ENCODE assay signal across 20 cellular contexts in genomic region chr20:1173698-1174097, GRCh38. TPM values are rescaled to one million over a fixed set of nuclear protein-coding genes. Genes with fewer than 3 reads are reported as not detected.
DNase-seq lines count a peak whose midpoint lies in the region; ATAC-seq and TF ChIP-seq lines count a peak whose summit lies in the region.
"Had no signal": no experiment of that assay in that cellular context is flagged by ENCODE, and none has a peak within 500 bp of the region (broad histone marks: within the 10 kb centered on the region; RNA-seq: fewer than 3 reads in every experiment).

No MANE protein-coding gene starts in this region.

- no peak for ATAC-seq in HG03045 (IDR thresholded peaks at IDR 0.05; ENCODE audit: unreplicated experiment)
- no peak for ATAC-seq in stimulated activated naive B cell treated with anti-CD40 and anti-IgM and Interleukin-4, amounts not matched to agents 10 μg/mL and 1 μg/mL and 100 μg/mL, for 72 hours (replicated peaks)
- ATAC-seq: HCT116, PC-3, SK-N-SH treated with all-trans-retinoic acid at 6 μM for 48 hours had no signal

- no peaks in the 10 kb centered on the region for H3F3A ChIP-seq in neural progenitor cell (ENCODE audit: low read depth)

- H3K79me2 ChIP-seq in neural progenitor cell (ENCODE audit: low read depth), result no peaks in the 10 kb centered on the region

- no peak overlapping the region for H3K27ac ChIP-seq in neural progenitor cell
- H3K27ac ChIP-seq: BLaER1, HL-60 had no signal

- peaks cover 2% of the 10 kb centered on the region for H3K27me3 Mint-ChIP-seq in neural progenitor cell (ENCODE audit: insufficient read depth, low read depth)
- H3K27me3 Mint-ChIP-seq in stimulated activated naive B cell treated with anti-CD40 and anti-IgM and Interleukin-4, amounts not matched to agents 10 μg/mL and 1 μg/mL and 100 μg/mL, for 72 hours, result no peaks in the 10 kb centered on the region
- H3K27me3 Mint-ChIP-seq: CD4-positive, CD25-positive, alpha-beta regulatory T cell; IgD-negative memory B cell had no signal

- no peak overlapping the region for H2AFZ ChIP-seq in neural progenitor cell (replicated peaks)

- H3K4me3 ChIP-seq in neural progenitor cell, result no peak overlapping the region
- H3K4me3 ChIP-seq: BLaER1 had no signal

- no peaks in the 10 kb centered on the region for H3K36me3 ChIP-seq in neural progenitor cell

- H3K4me3 Mint-ChIP-seq in neural progenitor cell, result no peak overlapping the region
- no peak overlapping the region for H3K4me3 Mint-ChIP-seq in stimulated activated naive B cell treated with anti-CD40 and anti-IgM and Interleukin-4, amounts not matched to agents 10 μg/mL and 1 μg/mL and 100 μg/mL, for 72 hours
- H3K4me3 Mint-ChIP-seq: IgD-negative memory B cell had no signal

- H3K9me3 Mint-ChIP-seq in neural progenitor cell, result no peaks in the 10 kb centered on the region
- H3K9me3 Mint-ChIP-seq in stimulated activated naive B cell treated with anti-CD40 and anti-IgM and Interleukin-4, amounts not matched to agents 10 μg/mL and 1 μg/mL and 100 μg/mL, for 72 hours, result no peaks in the 10 kb centered on the region
- H3K9me3 Mint-ChIP-seq: IgD-negative memory B cell had no signal

- no peaks in the 10 kb centered on the region for H3K9me3 ChIP-seq in neural progenitor cell (ENCODE audit: low read depth)
- H3K9me3 ChIP-seq: BLaER1 had no signal

- no peak overlapping the region for H3K9ac ChIP-seq in neural progenitor cell
- H3K9ac ChIP-seq: BLaER1 had no signal

- H3K36me3 Mint-ChIP-seq in neural progenitor cell, result peaks cover 19% of the 10 kb centered on the region
- H3K36me3 Mint-ChIP-seq in stimulated activated naive B cell treated with anti-CD40 and anti-IgM and Interleukin-4, amounts not matched to agents 10 μg/mL and 1 μg/mL and 100 μg/mL, for 72 hours, result peaks cover 61 to 87% of the 10 kb centered on the region in 2 donors
- H3K36me3 Mint-ChIP-seq: IgD-negative memory B cell had no signal

- peak; percentile 55 for DNase-seq in activated effector memory CD4-positive, alpha-beta T cell treated with anti-CD3 and anti-CD28 coated beads, Interleukin-2, amount 50 U/mL, for 16 hours
- no peak for DNase-seq in activated effector memory CD4-positive, alpha-beta T cell treated with Interleukin-2 at 50 U/mL for 16 hours
- peak; percentile 48 for DNase-seq in SW480 (ENCODE audit: low spot score)
- DNase-seq in neural progenitor cell (ENCODE audit: low spot score), result peak; percentile 59
- DNase-seq in NCI-H2196 (lab: John Stamatoyannopoulos, UW; ENCODE audit: unreplicated experiment), result no peak
- no peak for DNase-seq in stimulated activated naive B cell treated with anti-CD40 and anti-IgM and Interleukin-4, amounts not matched to agents 10 μg/mL and 1 μg/mL and 100 μg/mL, for 72 hours
- DNase-seq: CD4-positive, CD25-positive, alpha-beta regulatory T cell; DMS153; DND-41; NCI-H1048; NCI-H1436 treated with DMSO at 0.1 percent for 48 hours; NCI-H2029; PC-3 had no signal

- H4K20me1 ChIP-seq in neural progenitor cell (ENCODE audit: low read depth), result peaks cover 64% of the 10 kb centered on the region

- H3K4me1 Mint-ChIP-seq in neural progenitor cell, result peaks cover 3% of the 10 kb centered on the region
- H3K4me1 Mint-ChIP-seq in stimulated activated naive B cell treated with anti-CD40 and anti-IgM and Interleukin-4, amounts not matched to agents 10 μg/mL and 1 μg/mL and 100 μg/mL, for 72 hours, result no peaks in the 10 kb centered on the region
- H3K4me1 Mint-ChIP-seq: CD4-positive, CD25-positive, alpha-beta regulatory T cell had no signal

- H3K27me3 ChIP-seq in neural progenitor cell, result no peaks in the 10 kb centered on the region
- H3K27me3 ChIP-seq: BLaER1 had no signal

- H3K27ac Mint-ChIP-seq in neural progenitor cell, result no peak overlapping the region
- H3K27ac Mint-ChIP-seq in stimulated activated naive B cell treated with anti-CD40 and anti-IgM and Interleukin-4, amounts not matched to agents 10 μg/mL and 1 μg/mL and 100 μg/mL, for 72 hours, result no peak overlapping the region
- H3K27ac Mint-ChIP-seq: CD4-positive, CD25-positive, alpha-beta regulatory T cell; IgD-negative memory B cell had no signal

- H3K4me2 ChIP-seq in neural progenitor cell, result peak overlapping the region; percentile 38
- H3K4me2 ChIP-seq: BLaER1 had no signal

- TF ChIP-seq CTCF in neural progenitor cell (IDR thresholded peaks at IDR 0.05), result no peak

- peaks cover 7% of the 10 kb centered on the region for H3K4me1 ChIP-seq in neural progenitor cell
- H3K4me1 ChIP-seq: BLaER1 had no signal

RNA-seq across cellular contexts. Expression of gene TMEM74B, which starts 11.1 kb away (rescaled TPM):
- 2.5 and 4.2 TPM in 2 replicates for total RNA-seq in neural progenitor cell (ENCODE audit: low replicate concordance)
- total RNA-seq: CD4-positive, CD25-positive, alpha-beta regulatory T cell had no signal

RNA-seq across cellular contexts. Expression of gene C20orf202, which starts 29.6 kb away (rescaled TPM):
- not detected in 2 replicates for total RNA-seq in neural progenitor cell (ENCODE audit: low replicate concordance)
- total RNA-seq: H4, PC-3 had no signal

RNA-seq across cellular contexts. Expression of gene RAD21L1, which starts 52.1 kb away (rescaled TPM):
- total RNA-seq in neural progenitor cell (ENCODE audit: low replicate concordance), result not detected in 2 replicates
- total RNA-seq: CD4-positive, CD25-positive, alpha-beta regulatory T cell had no signal

RNA-seq across cellular contexts. Expression of gene PSMF1, which starts 55.3 kb away (rescaled TPM):
- 34.0 and 56.0 TPM in 2 replicates for total RNA-seq in neural progenitor cell (ENCODE audit: low replicate concordance)

Comparison
In these comparisons a context has a peak if more than half of its experiments do, and no peak if none do; other contexts are left out.
1. DNase-seq: peak in activated effector memory CD4-positive, alpha-beta T cell treated with anti-CD3 and anti-CD28 coated beads, Interleukin-2, amount 50 U/mL, for 16 hours (single experiment), SW480 (single experiment) and neural progenitor cell (single experiment); none in activated effector memory CD4-positive, alpha-beta T cell treated with Interleukin-2 at 50 U/mL for 16 hours (single experiment), NCI-H2196 (single experiment) and stimulated activated naive B cell treated with anti-CD40 and anti-IgM and Interleukin-4, amounts not matched to agents 10 μg/mL and 1 μg/mL and 100 μg/mL, for 72 hours (single experiment).